Comparison of ENCODE assay signal across 16 cellular contexts in the genomic region with DNA sequence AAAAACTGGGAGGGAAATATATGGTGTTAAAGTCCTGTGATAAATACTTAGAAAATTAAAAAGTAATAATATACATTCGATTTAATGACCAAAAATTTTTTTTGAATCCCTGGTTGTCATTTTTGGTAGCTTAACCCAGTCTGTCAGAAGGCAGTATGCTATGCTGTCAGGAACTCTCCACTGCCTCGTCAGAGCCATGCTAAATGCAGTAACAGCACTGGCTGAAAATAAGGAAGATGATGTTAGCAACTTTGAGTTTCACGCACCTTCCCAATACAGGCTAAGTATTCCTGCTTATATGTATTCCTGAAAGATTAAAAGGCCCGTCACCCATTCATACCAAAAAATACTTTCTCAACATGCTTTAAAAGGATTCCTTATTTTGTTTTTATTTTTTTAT. TPM values are rescaled to one million over a fixed set of nuclear protein-coding genes. Genes with fewer than 3 reads are reported as not detected.
DNase-seq lines count a peak whose midpoint lies in the region; ATAC-seq and TF ChIP-seq lines count a peak whose summit lies in the region.
"Had no signal": no experiment of that assay in that cellular context is flagged by ENCODE, and none has a peak within 500 bp of the region (broad histone marks: within the 10 kb centered on the region; RNA-seq: fewer than 3 reads in every experiment).

No MANE protein-coding gene starts in this region.

- POLR2A ChIA-PET in Panc1 (lab: Charles Lee): no interaction called here

- BruUV-seq in Panc1 (replicated peaks; lab: Mats Ljungman, UMichigan): TSS peak; percentile 66

- H3K27ac ChIP-seq in cardiac muscle cell (peak overlapping the region; percentile 61), left ventricle myocardium inferior (replicated peaks) (no peak overlapping the region), Panc1 (ENCODE audit: low read length) (no peak overlapping the region), dorsolateral prefrontal cortex (peak overlapping the region in 41 of 59 donors; percentile 2 to 66 (median 29)), foreskin keratinocyte (no peak overlapping the region)
- H3K27ac ChIP-seq: C4-2B had no signal

- in situ Hi-C loops in Panc1 (cut with HindIII; ENCODE audit: low pct_unique_long_range_greater_than_20kb, low sequenced_read_pairs): no loop called here

- H3K9me3 ChIP-seq in cardiac muscle cell (ENCODE audit: low read depth): no peaks in the 10 kb centered on the region
- no peaks in the 10 kb centered on the region for H3K9me3 ChIP-seq in left ventricle myocardium inferior (replicated peaks)
- H3K9me3 ChIP-seq in Panc1 (ENCODE audit: control insufficient read depth, insufficient read depth, low read depth, low read length): no peaks in the 10 kb centered on the region
- H3K9me3 ChIP-seq: BE2C, Caco-2 had no signal

- H3K36me3 ChIP-seq in cardiac muscle cell: peaks cover 12% of the 10 kb centered on the region
- H3K36me3 ChIP-seq in left ventricle myocardium inferior: peaks cover 39% of the 10 kb centered on the region
- H3K36me3 ChIP-seq in Panc1 (ENCODE audit: control insufficient read depth, insufficient read depth, low read length): no peaks in the 10 kb centered on the region

- H3K4me3 ChIP-seq in cardiac muscle cell (no peak overlapping the region), left ventricle myocardium inferior (no peak overlapping the region), Panc1 (ENCODE audit: low read depth in 2 of 2, low read length in 2 of 2) (no peak overlapping the region), dorsolateral prefrontal cortex (no peak overlapping the region)

- CTCF ChIA-PET in Panc1 (lab: Charles Lee): no interaction called here

- intact Hi-C loops in left ventricle myocardium inferior (cut with micrococcal nuclease): no loop called here
- intact Hi-C loops in Panc1 (cut with micrococcal nuclease; ENCODE audit: unreplicated experiment): no loop called here
- intact Hi-C loops in dorsolateral prefrontal cortex (cut with DNase I): no loop called here

- TF ChIP-seq CTCF in cardiac muscle cell (IDR thresholded peaks at IDR 0.05; ENCODE audit: low read depth, low read length) (no peak), left ventricle myocardium inferior (IDR thresholded peaks at IDR 0.05; ENCODE audit: borderline replicate concordance) (no peak), Panc1 (IDR thresholded peaks at IDR 0.05) (no peak), dorsolateral prefrontal cortex (IDR thresholded peaks at IDR 0.05 in 54 of 56, conservative IDR thresholded peaks at IDR 0.05 in 2 of 56; ENCODE audit: low read depth in 1 of 56, partially characterized antibody in 56 of 56) (no peak), foreskin keratinocyte (conservative IDR thresholded peaks at IDR 0.05) (no peak), GM10266 (IDR thresholded peaks at IDR 0.05; ENCODE audit: control insufficient read depth, insufficient read depth, low read depth, missing control alignments) (no peak)

- no peaks in the 10 kb centered on the region for H3K27me3 ChIP-seq in cardiac muscle cell
- no peaks in the 10 kb centered on the region for H3K27me3 ChIP-seq in left ventricle myocardium inferior (ENCODE audit: low read depth)
- no peaks in the 10 kb centered on the region for H3K27me3 ChIP-seq in Panc1 (ENCODE audit: control insufficient read depth, insufficient read depth, low read length)
- H3K27me3 ChIP-seq in dorsolateral prefrontal cortex: no peaks in the 10 kb centered on the region
- no peaks in the 10 kb centered on the region for H3K27me3 ChIP-seq in foreskin keratinocyte
- H3K27me3 ChIP-seq: BE2C had no signal

- DNase-seq in cardiac muscle cell (ENCODE audit: low read depth in 1 of 2, low spot score in 1 of 2): peak in 1 of 2 donors; percentile 12
- no peak for DNase-seq in left ventricle myocardium inferior
- peak; percentile 1 for DNase-seq in GDM1 (lab: John Stamatoyannopoulos, UW)
- DNase-seq in Panc1 (ENCODE audit: low read depth, low spot score): no peak
- no peak for DNase-seq in dorsolateral prefrontal cortex
- no peak for DNase-seq in foreskin keratinocyte
- no peak for DNase-seq in GM10266 (ENCODE audit: extremely low spot score)
- DNase-seq: BE2C; Caco-2; CD8-positive, alpha-beta memory T cell; DMS53; GOT3; H9; KBM-7 had no signal

- H3K4me1 ChIP-seq in cardiac muscle cell (ENCODE audit: low read depth) (peaks cover 9% of the 10 kb centered on the region), left ventricle myocardium inferior (peaks cover 11% of the 10 kb centered on the region), Panc1 (ENCODE audit: control insufficient read depth, insufficient read depth, low read length) (no peaks in the 10 kb centered on the region), foreskin keratinocyte (no peaks in the 10 kb centered on the region)
- H3K4me1 ChIP-seq: BE2C, Caco-2 had no signal

- ATAC-seq in Panc1 (no peak), foreskin keratinocyte (no peak), HG02759 (IDR thresholded peaks at IDR 0.05; ENCODE audit: unreplicated experiment) (no peak)

RNA-seq across cellular contexts. Expression of gene SAV1, which starts 34.2 kb away (rescaled TPM):
- total RNA-seq in cardiac muscle cell (14.8 and 18.6 TPM in 2 replicates), left ventricle myocardium inferior (29.5 TPM), Panc1 (2021; ENCODE audit: unreplicated experiment) (13.2 TPM), dorsolateral prefrontal cortex (10 to 100 TPM; 17.4 to 41.1 (median 25.1) TPM), foreskin keratinocyte (32.7 and 37.3 TPM in 2 replicates)
- polyA plus RNA-seq in cardiac muscle cell (34.4 and 37.1 TPM in 2 replicates), foreskin keratinocyte (15.1 and 19.2 TPM in 2 replicates)
- 11.6 TPM for polyA plus RNA-seq in Panc1 (2012; ENCODE audit: insufficient read length)

Comparison
In these comparisons a context has a peak if more than half of its experiments do, and no peak if none do; other contexts are left out.
1. H3K27ac ChIP-seq: peak in cardiac muscle cell (single experiment) and dorsolateral prefrontal cortex (41 of 59); none in left ventricle myocardium inferior (single experiment), Panc1 (single experiment) and foreskin keratinocyte (single experiment).